ENCODE assay signal across 6 cellular contexts in genomic region chr3:50627407-50628051, GRCh38. TPM values are rescaled to one million over a fixed set of nuclear protein-coding genes. Genes with fewer than 3 reads are reported as not detected.
DNase-seq lines count a peak whose midpoint lies in the region; FAIRE-seq and TF ChIP-seq lines count a peak whose summit lies in the region.

No MANE protein-coding gene starts in this region.

- peak; percentile 60 for FAIRE-seq in GM12891 (lab: Jason Lieb, UNC)
- FAIRE-seq in RCC 7860 (lab: Jason Lieb, UNC): peak; percentile 88
- FAIRE-seq in urothelium cell line (lab: Jason Lieb, UNC): peak; percentile 88

- H3K4me3 Mint-ChIP-seq in glutamatergic neuron (ENCODE audit: unreplicated experiment): no peak overlapping the region

- peak overlapping the region; percentile 12 for H3K27ac Mint-ChIP-seq in glutamatergic neuron (ENCODE audit: unreplicated experiment)

- H3K9me3 Mint-ChIP-seq in glutamatergic neuron (ENCODE audit: unreplicated experiment): peaks cover 2% of the 10 kb centered on the region

- H3K4me1 Mint-ChIP-seq in glutamatergic neuron (ENCODE audit: low read depth, unreplicated experiment): peaks cover 15% of the 10 kb centered on the region

- no peaks in the 10 kb centered on the region for H3K9me3 ChIP-seq in prostate gland

- no peak overlapping the region for H3K27ac ChIP-seq in prostate gland

- TF ChIP-seq POLR2A in GM12891 (IDR thresholded peaks at IDR 0.05; ENCODE audit: low read depth, low read length) (no peak), prostate gland (IDR thresholded peaks at IDR 0.05) (no peak)

- intact Hi-C loops in prostate gland (cut with DNase I): no loop called here

- peak; percentile 27 for DNase-seq in GM12891 (ENCODE audit: insufficient read length, low spot score)
- DNase-seq in RCC 7860 (ENCODE audit: low spot score): peak; percentile 96
- peak; percentile 54 for DNase-seq in glutamatergic neuron
- peak; percentile 81 for DNase-seq in urothelium cell line (ENCODE audit: low spot score)
- DNase-seq in prostate gland (ENCODE audit: low spot score): no peak
- no peak for DNase-seq in effector CD4-positive, alpha-beta T cell

- H3K27me3 Mint-ChIP-seq in glutamatergic neuron (ENCODE audit: unreplicated experiment): no peaks in the 10 kb centered on the region

- H3K36me3 Mint-ChIP-seq in glutamatergic neuron (ENCODE audit: unreplicated experiment): no peaks in the 10 kb centered on the region

- TF ChIP-seq CTCF in glutamatergic neuron (IDR thresholded peaks at IDR 0.05; ENCODE audit: partially characterized antibody, unreplicated experiment): no peak
- peak in 1 of 4 experiments; percentile 14 for TF ChIP-seq CTCF in prostate gland (IDR thresholded peaks at IDR 0.05)

- no peaks in the 10 kb centered on the region for H3K27me3 ChIP-seq in prostate gland (replicated peaks; ENCODE audit: insufficient read depth)

- no peaks in the 10 kb centered on the region for H3K36me3 ChIP-seq in prostate gland

- WGBS in prostate gland: 68% methylated on average over 6 of the region's 6 CpGs

- H3K4me1 ChIP-seq in prostate gland (replicated peaks): peaks cover 14% of the 10 kb centered on the region

- H3K4me3 ChIP-seq in prostate gland: no peak overlapping the region

TF ChIP-seq in GM12891, 5 proteins besides CTCF, POLR2A, EP300 and RAD21:
- TF ChIP-seq PAX5 (IDR thresholded peaks at IDR 0.05; ENCODE audit: insufficient read depth, low read length, severe bottlenecking) (no peak), SPI1 (IDR thresholded peaks at IDR 0.05; ENCODE audit: low read depth, low read length) (no peak), POU2F2 (IDR thresholded peaks at IDR 0.05; ENCODE audit: low read depth, low read length) (no peak), POLR2AphosphoS5 (IDR thresholded peaks at IDR 0.05; ENCODE audit: low read depth, low read length) (no peak), TAF1 (IDR thresholded peaks at IDR 0.05; ENCODE audit: low read depth, low read length) (no peak)

RNA-seq across cellular contexts. Expression of gene MAPKAPK3, which starts 10.6 kb away (rescaled TPM):
- polyA plus RNA-seq in GM12891 (2012; ENCODE audit: low read depth, missing spikeins): 10.0 TPM
- total RNA-seq in glutamatergic neuron (ENCODE audit: unreplicated experiment) (10.7 TPM), prostate gland (10 to 100 TPM; 33.2 to 52.3 TPM)

RNA-seq across cellular contexts. Expression of gene CISH, which starts 16.0 kb away (rescaled TPM):
- 0.37 TPM for polyA plus RNA-seq in GM12891 (2012; ENCODE audit: low read depth, missing spikeins)
- total RNA-seq in glutamatergic neuron (ENCODE audit: unreplicated experiment): 6.0 TPM
- total RNA-seq in prostate gland: 1 to 10 TPM; 5.1 to 7.6 TPM

RNA-seq across cellular contexts. Expression of gene DOCK3, which starts 47.2 kb away (rescaled TPM):
- 0.04 TPM for polyA plus RNA-seq in GM12891 (2012; ENCODE audit: low read depth, missing spikeins)
- total RNA-seq in glutamatergic neuron (ENCODE audit: unreplicated experiment): 13.4 TPM
- 1 to 10 TPM in 1 of 2 donors, under 1 TPM in 1; 0.36 to 6.3 TPM for total RNA-seq in prostate gland

RNA-seq across cellular contexts. Expression of gene HEMK1, which starts 58.2 kb away (rescaled TPM):
- 10.5 TPM for polyA plus RNA-seq in GM12891 (2012; ENCODE audit: low read depth, missing spikeins)
- total RNA-seq in glutamatergic neuron (ENCODE audit: unreplicated experiment): 21.1 TPM
- total RNA-seq in prostate gland: 10 to 100 TPM in 1 of 2 donors, 1 to 10 TPM in 1; 8.5 to 17.1 TPM

RNA-seq across cellular contexts. Expression of gene C3orf18, which starts 60.0 kb away (rescaled TPM):
- 0.83 TPM for polyA plus RNA-seq in GM12891 (2012; ENCODE audit: low read depth, missing spikeins)
- total RNA-seq in glutamatergic neuron (ENCODE audit: unreplicated experiment) (13.0 TPM), prostate gland (10 to 100 TPM in 1 of 2 donors, 1 to 10 TPM in 1; 7.5 to 11.0 TPM)

Comparison
In these comparisons a context has a peak if more than half of its experiments do, and no peak if none do; other contexts are left out.
1. DNase-seq: peak in GM12891 (single experiment), RCC 7860 (single experiment), glutamatergic neuron (single experiment) and urothelium cell line (single experiment); none in prostate gland (single experiment) and effector CD4-positive, alpha-beta T cell (single experiment).